ENCODE assay signal across 29 cellular contexts in genomic region chr4:8307126-8307525, GRCh38. TPM values are rescaled to one million over a fixed set of nuclear protein-coding genes. Genes with fewer than 3 reads are reported as not detected.
DNase-seq lines count a peak whose midpoint lies in the region; ATAC-seq, FAIRE-seq and TF ChIP-seq lines count a peak whose summit lies in the region.
"Had no signal": no experiment of that assay in that cellular context is flagged by ENCODE, and none has a peak within 500 bp of the region (broad histone marks: within the 10 kb centered on the region; RNA-seq: fewer than 3 reads in every experiment).

No MANE protein-coding gene starts in this region.

- no peak for TF ChIP-seq CTCF in heart right ventricle (IDR thresholded peaks at IDR 0.05)
- TF ChIP-seq CTCF in dorsolateral prefrontal cortex (IDR thresholded peaks at IDR 0.05 in 54 of 56, conservative IDR thresholded peaks at IDR 0.05 in 2 of 56; ENCODE audit: low read depth in 1 of 56, partially characterized antibody in 56 of 56), result no peak
- TF ChIP-seq CTCF in nephron progenitor cell (IDR thresholded peaks at IDR 0.05), result no peak
- no peak for TF ChIP-seq CTCF in vagina (IDR thresholded peaks at IDR 0.05)

- peaks cover 4% of the 10 kb centered on the region for H3K9me3 Mint-ChIP-seq in nephron progenitor cell
- H3K9me3 Mint-ChIP-seq: immature natural killer cell, neural progenitor cell had no signal

- H3K27ac ChIP-seq in heart right ventricle, result no peak overlapping the region
- H3K27ac ChIP-seq in dorsolateral prefrontal cortex, result no peak overlapping the region
- peak overlapping the region; percentile 56 for H3K27ac ChIP-seq in vagina
- H3K27ac ChIP-seq: epithelial cell of prostate, hepatocyte, neural progenitor cell, upper lobe of left lung had no signal

- H3K4me1 Mint-ChIP-seq in nephron progenitor cell, result peaks cover 18% of the 10 kb centered on the region
- H3K4me1 Mint-ChIP-seq: CD4-positive, CD25-positive, alpha-beta regulatory T cell; central memory CD8-positive, alpha-beta T cell; immature natural killer cell; T-cell had no signal

- 75 to 79% methylated on average over 11 of the region's 11 CpGs for WGBS in heart right ventricle, 2 donors

- no peaks in the 10 kb centered on the region for H3K36me3 Mint-ChIP-seq in nephron progenitor cell (ENCODE audit: low read depth)
- H3K36me3 Mint-ChIP-seq: CD4-positive, CD25-positive, alpha-beta regulatory T cell; immature natural killer cell; neural progenitor cell; T-cell had no signal

- ATAC-seq in heart right ventricle, result no peak
- ATAC-seq: activated T-cell treated with anti-CD3 and anti-CD28 coated beads, Interleukin-2, amount 50 U/mL, for 72 hours; mucosa of descending colon; T-cell had no signal

- H3K27ac Mint-ChIP-seq in nephron progenitor cell, result no peak overlapping the region
- H3K27ac Mint-ChIP-seq: activated T-cell treated with anti-CD3 and anti-CD28 coated beads, Interleukin-2, amount 50 U/mL, for 72 hours; CD4-positive, CD25-positive, alpha-beta regulatory T cell; immature natural killer cell; neural progenitor cell; T-cell had no signal

- H3K27me3 Mint-ChIP-seq in nephron progenitor cell (ENCODE audit: low read depth, poor library complexity), result peaks cover 19% of the 10 kb centered on the region

- intact Hi-C loops in cardiac septum (cut with DNase I) (no loop called here), heart right ventricle (cut with DNase I) (no loop called here), dorsolateral prefrontal cortex (cut with DNase I) (no loop called here), vagina (cut with DNase I) (no loop called here)

- FAIRE-seq in urothelium cell line (lab: Jason Lieb, UNC), result no peak
- FAIRE-seq: astrocyte had no signal

- DNase-seq in cardiac septum (ENCODE audit: low spot score), result peak; percentile 35
- DNase-seq in heart right ventricle, result no peak
- peak in 6 of 10 donors; percentile 5 to 32 (median 23) for DNase-seq in dorsolateral prefrontal cortex
- DNase-seq in nephron progenitor cell, result peak; percentile 1
- DNase-seq in vagina (ENCODE audit: extremely low spot score in 2 of 2), result no peak
- no peak for DNase-seq in activated CD4-positive, alpha-beta T cell treated with anti-CD3 and anti-CD28 coated beads for 1 hour
- DNase-seq in urothelium cell line (ENCODE audit: low spot score), result no peak
- DNase-seq in effector CD4-positive, alpha-beta T cell, result no peak
- DNase-seq: activated CD8-positive, alpha-beta memory T cell treated with anti-CD3 and anti-CD28 coated beads for 24 hours; activated naive CD4-positive, alpha-beta T cell treated with anti-CD3 and anti-CD28 coated beads, Interleukin-2, amount 50 U/mL, for 16 hours; activated T-cell treated with anti-CD3 and anti-CD28 coated beads, Interleukin-2, amount 50 U/mL, for 72 hours; CD4-positive, CD25-positive, alpha-beta regulatory T cell; DMS 273 treated with DMSO at 0.1 percent for 48 hours; HCEC 1CT; immature natural killer cell; mucosa of descending colon; NCI-H187; NCI-H226; NCI-H774; SHP77; stimulated activated CD4-positive, alpha-beta T cell treated with anti-CD3 and anti-CD28 coated beads, Interleukin-15, amount 100 ng/mL, for 24 hours; stimulated activated CD8-positive, alpha-beta memory T cell treated with anti-CD3 and anti-CD28 coated beads, Interleukin-4, amount 100 ng/mL, for 48 hours had no signal

- no peak overlapping the region for H3K4me3 ChIP-seq in heart right ventricle
- H3K4me3 ChIP-seq in dorsolateral prefrontal cortex, result no peak overlapping the region
- no peak overlapping the region for H3K4me3 ChIP-seq in vagina
- H3K4me3 ChIP-seq: hepatocyte, mucosa of descending colon, neural progenitor cell, upper lobe of left lung had no signal

- H3K4me3 Mint-ChIP-seq in nephron progenitor cell, result no peak overlapping the region
- H3K4me3 Mint-ChIP-seq: activated T-cell treated with anti-CD3 and anti-CD28 coated beads, Interleukin-2, amount 50 U/mL, for 72 hours; CD4-positive, CD25-positive, alpha-beta regulatory T cell; central memory CD8-positive, alpha-beta T cell; immature natural killer cell; neural progenitor cell; T-cell had no signal

- H3K4me1 ChIP-seq in heart right ventricle (peaks cover 14 to 42% (median 32%) of the 10 kb centered on the region in 9 donors), vagina (peaks cover 25% of the 10 kb centered on the region)
- H3K4me1 ChIP-seq: neural progenitor cell had no signal

- no peak for TF ChIP-seq POLR2A in vagina (IDR thresholded peaks at IDR 0.05)

- H3K27me3 ChIP-seq in heart right ventricle (no peaks in the 10 kb centered on the region), dorsolateral prefrontal cortex (no peaks in the 10 kb centered on the region), vagina (no peaks in the 10 kb centered on the region)
- H3K27me3 ChIP-seq: hepatocyte, neural progenitor cell, upper lobe of left lung had no signal

- no peaks in the 10 kb centered on the region for H3K9me3 ChIP-seq in heart right ventricle
- H3K9me3 ChIP-seq in vagina, result no peaks in the 10 kb centered on the region
- H3K9me3 ChIP-seq: mucosa of descending colon, upper lobe of left lung had no signal

- peaks cover 0 to 21% (median 0%) of the 10 kb centered on the region in 9 donors for H3K36me3 ChIP-seq in heart right ventricle
- no peaks in the 10 kb centered on the region for H3K36me3 ChIP-seq in vagina
- H3K36me3 ChIP-seq: neural progenitor cell, upper lobe of left lung had no signal

RNA-seq across cellular contexts. Expression of gene HTRA3, which starts 37.6 kb away (rescaled TPM):
- total RNA-seq in cardiac septum (50.8 TPM), heart right ventricle (10 to 100 TPM; 20.2 to 82.5 (median 54.2) TPM), dorsolateral prefrontal cortex (1 to 10 TPM in 13 of 120 experiments, under 1 TPM in 94, not detected in 13; 0.16 to 3.3 (median 0.52) TPM), vagina (33.1 TPM)
- polyA plus RNA-seq in heart right ventricle, result 10 to 100 TPM; 51.8 to 56.7 TPM
- total RNA-seq: activated T-cell treated with anti-CD3 and anti-CD28 coated beads, Interleukin-2, amount 50 U/mL, for 72 hours; CD4-positive, CD25-positive, alpha-beta regulatory T cell had no signal
- polyA plus RNA-seq: CD4-positive, CD25-positive, alpha-beta regulatory T cell; immature natural killer cell had no signal

Comparison
In these comparisons a context has a peak if more than half of its experiments do, and no peak if none do; other contexts are left out.
1. DNase-seq: peak in cardiac septum (single experiment), dorsolateral prefrontal cortex (6 of 10) and nephron progenitor cell (single experiment); none in heart right ventricle (0 of 2), vagina (0 of 2), activated CD4-positive, alpha-beta T cell treated with anti-CD3 and anti-CD28 coated beads for 1 hour (single experiment), urothelium cell line (single experiment) and effector CD4-positive, alpha-beta T cell (single experiment).